ENCODE assay signal across 18 cellular contexts in the genomic region with DNA sequence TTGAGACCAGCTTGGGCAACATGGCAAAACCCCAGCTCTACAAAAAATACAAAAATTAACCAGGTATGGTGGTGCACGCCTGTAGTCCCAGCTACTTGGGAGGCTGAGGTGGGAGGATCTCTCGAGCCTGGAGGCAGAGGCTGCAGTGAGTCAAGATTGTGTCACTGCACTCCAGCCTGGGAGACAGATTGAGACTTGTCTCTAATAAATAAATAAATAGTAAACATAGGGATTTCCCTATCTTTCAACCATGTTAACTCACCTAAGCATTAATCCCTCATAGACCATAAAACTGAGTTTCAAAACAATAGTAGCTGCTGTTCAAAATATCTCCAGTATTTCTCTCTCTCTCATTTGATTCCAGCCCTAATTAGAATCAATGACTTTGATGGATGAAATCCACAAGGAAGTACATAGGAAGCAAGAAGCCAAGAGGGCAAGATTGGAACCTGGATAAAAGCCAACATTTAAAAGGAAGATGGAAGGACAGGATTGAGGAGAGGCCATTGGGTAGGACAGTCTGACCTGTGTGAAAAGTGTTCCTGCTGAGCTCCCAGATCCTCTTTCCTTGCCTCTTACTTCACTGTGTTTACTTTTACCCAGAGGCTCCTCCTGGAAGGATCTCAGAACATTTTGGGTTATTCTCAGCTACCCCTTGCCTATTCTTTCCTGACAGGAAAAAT. TPM values are rescaled to one million over a fixed set of nuclear protein-coding genes. Genes with fewer than 3 reads are reported as not detected.
A peak's percentile ranks its signal among the peaks of the same experiment; 100 is the strongest.
DNase-seq lines count a peak whose midpoint lies in the region; ATAC-seq, FAIRE-seq and TF ChIP-seq lines count a peak whose summit lies in the region.
"Had no signal": no experiment of that assay in that cellular context is flagged by ENCODE, and none has a peak within 500 bp of the region (broad histone marks: within the 10 kb centered on the region; RNA-seq: fewer than 3 reads in every experiment).

No MANE protein-coding gene starts in this region.

- H3K36me3 Mint-ChIP-seq in neural progenitor cell: no peaks in the 10 kb centered on the region
- H3K36me3 Mint-ChIP-seq: CD4-positive, CD25-positive, alpha-beta regulatory T cell had no signal

- H3K4me2 ChIP-seq in endothelial cell of umbilical vein (ENCODE audit: insufficient read depth, low read length) (no peak overlapping the region), neural progenitor cell (no peak overlapping the region)
- H3K4me2 ChIP-seq: KMS-11 had no signal

- no peaks in the 10 kb centered on the region for H3K27me3 Mint-ChIP-seq in neural progenitor cell (ENCODE audit: insufficient read depth, low read depth)

- no peak overlapping the region for H3K9ac ChIP-seq in endothelial cell of umbilical vein (replicated peaks; ENCODE audit: extremely low read depth, insufficient read depth, low read length)
- no peak overlapping the region for H3K9ac ChIP-seq in neural progenitor cell
- H3K9ac ChIP-seq: KMS-11 had no signal

- no peaks in the 10 kb centered on the region for H3K79me2 ChIP-seq in endothelial cell of umbilical vein (ENCODE audit: control insufficient read depth, insufficient read depth, low read length)
- no peaks in the 10 kb centered on the region for H3K79me2 ChIP-seq in neural progenitor cell (ENCODE audit: low read depth)

- H2AFZ ChIP-seq in endothelial cell of umbilical vein (ENCODE audit: low read depth, low read length) (no peak overlapping the region), neural progenitor cell (replicated peaks) (peak overlapping the region; percentile 13)

- H3F3A ChIP-seq in neural progenitor cell (ENCODE audit: low read depth): no peaks in the 10 kb centered on the region

- peak; percentile 13 for DNase-seq in H7
- DNase-seq in NCI-H69 (lab: John Stamatoyannopoulos, UW): peak; percentile 39
- DNase-seq in endothelial cell of umbilical vein (ENCODE audit: low read depth, low spot score): peak; percentile 40
- no peak for DNase-seq in neural progenitor cell (ENCODE audit: low spot score)
- no peak for DNase-seq in activated CD4-positive, CD25-positive, alpha-beta regulatory T cell (lab: John Stamatoyannopoulos, UW)
- DNase-seq: Caco-2; CD4-positive, CD25-positive, alpha-beta regulatory T cell; EL; HFFc6; MG63; NCI-H1092 treated with DMSO at 0.1 percent for 48 hours; NCI-H345; NCI-H526 had no signal

- H3K4me1 ChIP-seq in endothelial cell of umbilical vein (ENCODE audit: control insufficient read depth, extremely low read depth, insufficient read depth, low read length) (peaks cover 2% of the 10 kb centered on the region), neural progenitor cell (no peaks in the 10 kb centered on the region)
- H3K4me1 ChIP-seq: Caco-2, SJSA1 had no signal

- TF ChIP-seq CTCF in endothelial cell of umbilical vein (IDR thresholded peaks at IDR 0.05; ENCODE audit: extremely low read depth in 1 of 2, insufficient read depth in 1 of 2, low read depth in 1 of 2, low read length in 2 of 2) (no peak), neural progenitor cell (IDR thresholded peaks at IDR 0.05) (no peak)

- no TSS peak for BruUV-seq in endothelial cell of umbilical vein (replicated peaks; lab: Mats Ljungman, UMichigan)

- H3K9me3 ChIP-seq in endothelial cell of umbilical vein (replicated peaks; ENCODE audit: control insufficient read depth, insufficient read depth, low read length) (no peaks in the 10 kb centered on the region), neural progenitor cell (ENCODE audit: low read depth) (no peaks in the 10 kb centered on the region)
- H3K9me3 ChIP-seq: Caco-2, MG63, SJSA1 had no signal

- H3K27ac Mint-ChIP-seq in neural progenitor cell: no peak overlapping the region
- H3K27ac Mint-ChIP-seq: HFFc6 had no signal

- H3K27ac ChIP-seq in endothelial cell of umbilical vein (ENCODE audit: insufficient read depth, low read depth, low read length) (no peak overlapping the region), neural progenitor cell (no peak overlapping the region)
- H3K27ac ChIP-seq: KMS-11, SJSA1 had no signal

- H3K4me3 Mint-ChIP-seq in neural progenitor cell: no peak overlapping the region
- H3K4me3 Mint-ChIP-seq: CD4-positive, CD25-positive, alpha-beta regulatory T cell; HFFc6 had no signal

- no peaks in the 10 kb centered on the region for H3K9me3 Mint-ChIP-seq in neural progenitor cell
- H3K9me3 Mint-ChIP-seq: CD4-positive, CD25-positive, alpha-beta regulatory T cell; HFFc6 had no signal

- dilution Hi-C loops in endothelial cell of umbilical vein (cut with MboI; ENCODE audit: extremely low pct_ligation_motif_present, low sequenced_read_pairs): no loop called here

- no peak overlapping the region for H3K4me3 ChIP-seq in H7 (ENCODE audit: insufficient read depth, low read depth, low read length)
- H3K4me3 ChIP-seq in endothelial cell of umbilical vein (replicated peaks in 1 of 3; ENCODE audit: insufficient read depth in 1 of 3, low read depth in 1 of 3, low read length in 3 of 3): no peak overlapping the region
- no peak overlapping the region for H3K4me3 ChIP-seq in neural progenitor cell
- H3K4me3 ChIP-seq: MG63, SJSA1 had no signal

- H3K36me3 ChIP-seq in H7 (replicated peaks; ENCODE audit: control insufficient read depth, insufficient read depth, low read length): no peaks in the 10 kb centered on the region
- no peaks in the 10 kb centered on the region for H3K36me3 ChIP-seq in endothelial cell of umbilical vein (ENCODE audit: control insufficient read depth in 2 of 2, extremely low read depth in 1 of 2, insufficient read depth in 2 of 2, low read length in 2 of 2)
- H3K36me3 ChIP-seq in neural progenitor cell: no peaks in the 10 kb centered on the region
- H3K36me3 ChIP-seq: MG63, SJSA1 had no signal

- H3K4me1 Mint-ChIP-seq in neural progenitor cell: no peaks in the 10 kb centered on the region
- H3K4me1 Mint-ChIP-seq: CD4-positive, CD25-positive, alpha-beta regulatory T cell had no signal

- ATAC-seq in GM18861 (IDR thresholded peaks at IDR 0.05; ENCODE audit: unreplicated experiment) (no peak), GM18867 (IDR thresholded peaks at IDR 0.05; ENCODE audit: unreplicated experiment) (no peak)
- ATAC-seq: PC-3 had no signal

- no peak for TF ChIP-seq POLR2A in endothelial cell of umbilical vein (IDR thresholded peaks at IDR 0.05; ENCODE audit: low read depth, low read length)

- intact Hi-C loops in endothelial cell of umbilical vein (cut with micrococcal nuclease): no loop called here

- CTCF ChIA-PET in endothelial cell of umbilical vein (lab: Charles Lee): interaction anchor here (1.2 to 1.6 kb wide), 3 partner anchors 12 to 271 kb away, joined by 3 to 5 read pairs (median 4); no protein-coding TSS in a partner anchor

- H3K27me3 ChIP-seq in H7 (ENCODE audit: control insufficient read depth, insufficient read depth, low read length) (no peaks in the 10 kb centered on the region), endothelial cell of umbilical vein (ENCODE audit: control insufficient read depth in 2 of 2, insufficient read depth in 2 of 2, low read length in 2 of 2) (no peaks in the 10 kb centered on the region), neural progenitor cell (no peaks in the 10 kb centered on the region)
- H3K27me3 ChIP-seq: MG63, SJSA1 had no signal

- no peaks in the 10 kb centered on the region for H3K9me1 ChIP-seq in endothelial cell of umbilical vein (replicated peaks; ENCODE audit: control insufficient read depth, extremely low read depth, insufficient read depth, low read length)

- FAIRE-seq in endothelial cell of umbilical vein (lab: Jason Lieb, UNC): no peak

- POLR2A ChIA-PET in endothelial cell of umbilical vein (lab: Charles Lee): no interaction called here

- H4K20me1 ChIP-seq in endothelial cell of umbilical vein (replicated peaks; ENCODE audit: control insufficient read depth, extremely low read depth, insufficient read depth, low read length) (no peaks in the 10 kb centered on the region), neural progenitor cell (ENCODE audit: low read depth) (no peaks in the 10 kb centered on the region)

TF ChIP-seq in endothelial cell of umbilical vein, 7 proteins besides CTCF, POLR2A, EP300 and RAD21:
- no peak for TF ChIP-seq FOS (IDR thresholded peaks at IDR 0.05; ENCODE audit: borderline replicate concordance, insufficient read depth, low read length)
- no peak for TF ChIP-seq POLR2AphosphoS5 (IDR thresholded peaks at IDR 0.05; ENCODE audit: insufficient read depth, low read depth, low read length)
- TF ChIP-seq EZH2 (IDR thresholded peaks at IDR 0.05; ENCODE audit: borderline replicate concordance, low read depth, low read length, severe bottlenecking): no peak
- TF ChIP-seq JUN (IDR thresholded peaks at IDR 0.05; ENCODE audit: borderline replicate concordance, insufficient read depth, insufficient read length, low read depth): no peak
- TF ChIP-seq GATA2 (IDR thresholded peaks at IDR 0.05; ENCODE audit: insufficient read depth, insufficient read length, low read depth, low read length): no peak
- no peak for TF ChIP-seq MYC (IDR thresholded peaks at IDR 0.05; ENCODE audit: low read depth, low read length)
- TF ChIP-seq MAX (IDR thresholded peaks at IDR 0.05; ENCODE audit: insufficient read depth, insufficient read length): no peak
TF ChIP-seq in endothelial cell of umbilical vein: peak in this region for 0.

RNA-seq across cellular contexts. Expression of gene TTBK2, which starts 12.4 kb away (rescaled TPM):
- total RNA-seq in H7 (2014; rRNA removed; shearing (Covaris generic)): 4.2 and 6.5 TPM in 2 replicates
- total RNA-seq in endothelial cell of umbilical vein: 16.9 and 17.1 TPM in 2 replicates
- 3.5 and 4.4 TPM in 2 replicates for polyA plus RNA-seq in endothelial cell of umbilical vein
- polyA plus RNA-seq in endothelial cell of umbilical vein (2011; cell fraction: cytosol; rRNA removed): 3.6 and 4.6 TPM in 2 replicates
- polyA plus RNA-seq in endothelial cell of umbilical vein (2011; cell fraction: nucleus; rRNA removed): 13.2 and 15.2 TPM in 2 replicates
- 5.7 and 6.3 TPM in 2 replicates for polyA plus RNA-seq in endothelial cell of umbilical vein (2012)
- polyA minus RNA-seq in endothelial cell of umbilical vein: 17.5 and 26.5 TPM in 2 replicates
- 6.3 TPM for polyA minus RNA-seq in endothelial cell of umbilical vein (2011; cell fraction: cytosol; rRNA and poly(A)+ RNA removed)
- polyA minus RNA-seq in endothelial cell of umbilical vein (2011; cell fraction: nucleus; rRNA and poly(A)+ RNA removed): 13.3 and 17.1 TPM in 2 replicates
- 26.5 and 32.4 TPM in 2 replicates for total RNA-seq in neural progenitor cell (ENCODE audit: low replicate concordance)

Comparison
In these comparisons a context has a peak if more than half of its experiments do, and no peak if none do; other contexts are left out.
1. DNase-seq: peak in H7 (single experiment), NCI-H69 (single experiment) and endothelial cell of umbilical vein (single experiment); none in neural progenitor cell (single experiment) and activated CD4-positive, CD25-positive, alpha-beta regulatory T cell (0 of 4).